37 cellular contexts compared by ENCODE assay signal in the genomic region with DNA sequence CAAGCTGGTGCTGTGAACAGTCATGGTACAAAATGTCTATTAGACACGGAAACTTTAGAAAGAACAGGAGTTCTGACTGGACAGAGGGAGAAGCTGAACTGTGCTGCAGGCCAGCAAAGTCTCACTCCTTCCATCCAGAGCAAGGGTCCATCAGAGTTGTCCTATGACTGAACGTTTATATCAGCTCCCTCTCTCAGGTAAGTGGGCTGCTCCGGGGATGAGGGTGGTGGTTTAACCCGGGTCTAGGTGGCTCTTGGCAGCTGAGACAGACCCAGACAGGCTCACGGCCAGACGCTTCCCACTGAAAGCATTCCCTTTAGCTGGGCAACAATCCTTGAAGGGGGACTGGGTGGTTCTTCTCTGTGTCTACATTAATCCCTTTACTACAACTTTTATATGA.
"Had no signal": no experiment of that assay in that cellular context is flagged by ENCODE, and none has a peak within 500 bp of the region (broad histone marks: within the 10 kb centered on the region; RNA-seq: fewer than 3 reads in every experiment).

No MANE protein-coding gene starts in this region.

- H3K9me3 ChIP-seq: ascending aorta had no signal

- H3K4me1 Mint-ChIP-seq: activated CD4-positive, alpha-beta memory T cell treated with anti-CD3 and anti-CD28 coated beads, Interleukin-2, amount 10 ng/mL, durations not matched to agents 7 days and 5 days; activated CD4-positive, alpha-beta T cell treated with anti-CD3 and anti-CD28 coated beads for 36 hours; activated CD4-positive, alpha-beta T cell treated with anti-CD3 and anti-CD28 coated beads, Interleukin-2, amount 10 ng/mL, durations not matched to agents 7 days and 5 days; activated CD8-positive, alpha-beta memory T cell treated with anti-CD3 and anti-CD28 coated beads, Interleukin-2, amount 10 ng/mL, durations not matched to agents 7 days and 5 days; activated naive CD4-positive, alpha-beta T cell treated with anti-CD3 and anti-CD28 coated beads, Interleukin-2, amount 10 ng/mL, durations not matched to agents 7 days and 5 days; activated naive CD4-positive, alpha-beta T cell treated with anti-CD3 and anti-CD28 coated beads, Interleukin-2, amount 50 U/mL, for 24 hours; activated naive CD8-positive, alpha-beta T cell treated with anti-CD3 and anti-CD28 coated beads, Interleukin-2, amount 10 ng/mL, durations not matched to agents 7 days and 5 days; activated naive CD8-positive, alpha-beta T cell treated with anti-CD3 and anti-CD28 coated beads, Interleukin-2, amount 50 U/mL, for 24 hours; brain; central memory CD8-positive, alpha-beta T cell had no signal

- H3K4me1 ChIP-seq: ascending aorta had no signal

- H3K27me3 Mint-ChIP-seq: activated CD4-positive, alpha-beta memory T cell treated with anti-CD3 and anti-CD28 coated beads, Interleukin-2, amount 10 ng/mL, durations not matched to agents 7 days and 5 days; activated CD4-positive, alpha-beta T cell treated with anti-CD3 and anti-CD28 coated beads, Interleukin-2, amount 10 ng/mL, durations not matched to agents 7 days and 5 days; activated CD8-positive, alpha-beta memory T cell treated with anti-CD3 and anti-CD28 coated beads, Interleukin-2, amount 10 ng/mL, durations not matched to agents 7 days and 5 days; activated naive CD4-positive, alpha-beta T cell treated with anti-CD3 and anti-CD28 coated beads, Interleukin-2, amount 10 ng/mL, durations not matched to agents 7 days and 5 days; activated naive CD8-positive, alpha-beta T cell treated with anti-CD3 and anti-CD28 coated beads, Interleukin-2, amount 10 ng/mL, durations not matched to agents 7 days and 5 days; activated naive CD8-positive, alpha-beta T cell treated with anti-CD3 and anti-CD28 coated beads, Interleukin-2, amount 50 U/mL, for 24 hours; activated T-cell treated with anti-CD3 and anti-CD28 coated beads, Interleukin-2, amount 50 U/mL, for 24 hours; brain; central memory CD8-positive, alpha-beta T cell had no signal

- H3K4me3 Mint-ChIP-seq: activated CD4-positive, alpha-beta memory T cell treated with anti-CD3 and anti-CD28 coated beads, Interleukin-2, amount 10 ng/mL, durations not matched to agents 7 days and 5 days; activated CD4-positive, alpha-beta T cell treated with anti-CD3 and anti-CD28 coated beads for 36 hours; activated CD4-positive, alpha-beta T cell treated with anti-CD3 and anti-CD28 coated beads, Interleukin-2, amount 10 ng/mL, durations not matched to agents 7 days and 5 days; activated CD8-positive, alpha-beta memory T cell treated with anti-CD3 and anti-CD28 coated beads, Interleukin-2, amount 10 ng/mL, durations not matched to agents 7 days and 5 days; activated CD8-positive, alpha-beta T cell treated with anti-CD3 and anti-CD28 coated beads, Interleukin-2, amount 10 ng/mL, durations not matched to agents 7 days and 5 days; activated naive CD4-positive, alpha-beta T cell treated with anti-CD3 and anti-CD28 coated beads, Interleukin-2, amount 10 ng/mL, durations not matched to agents 7 days and 5 days; activated naive CD4-positive, alpha-beta T cell treated with anti-CD3 and anti-CD28 coated beads, Interleukin-2, amount 50 U/mL, for 24 hours; activated naive CD8-positive, alpha-beta T cell; activated naive CD8-positive, alpha-beta T cell treated with anti-CD3 and anti-CD28 coated beads, Interleukin-2, amount 10 ng/mL, durations not matched to agents 7 days and 5 days; activated naive CD8-positive, alpha-beta T cell treated with anti-CD3 and anti-CD28 coated beads, Interleukin-2, amount 50 U/mL, for 24 hours; activated T-cell treated with anti-CD3 and anti-CD28 coated beads, Interleukin-2, amount 50 U/mL, for 24 hours; brain; central memory CD8-positive, alpha-beta T cell; T-helper 1 cell treated with Interleukin-12 subunit alpha and Interleukin-12 subunit beta and Interleukin-4 antibody, amounts not matched to agents 30 μg/mL and 1 μg/mL, for 36 hours; T-helper 2 cell treated with Interferon-gamma antibody and Interleukin-4, amounts not matched to agents 5 μg/mL and 100 μg/mL, for 36 hours had no signal

- H3K4me3 ChIP-seq: ascending aorta, cardiac muscle cell had no signal

- H3K27ac Mint-ChIP-seq: activated CD4-positive, alpha-beta memory T cell treated with anti-CD3 and anti-CD28 coated beads, Interleukin-2, amount 10 ng/mL, durations not matched to agents 7 days and 5 days; activated CD4-positive, alpha-beta T cell treated with anti-CD3 and anti-CD28 coated beads for 36 hours; activated CD4-positive, alpha-beta T cell treated with anti-CD3 and anti-CD28 coated beads, Interleukin-2, amount 10 ng/mL, durations not matched to agents 7 days and 5 days; activated CD8-positive, alpha-beta memory T cell treated with anti-CD3 and anti-CD28 coated beads, Interleukin-2, amount 10 ng/mL, durations not matched to agents 7 days and 5 days; activated CD8-positive, alpha-beta T cell treated with anti-CD3 and anti-CD28 coated beads, Interleukin-2, amount 10 ng/mL, durations not matched to agents 7 days and 5 days; activated naive CD4-positive, alpha-beta T cell treated with anti-CD3 and anti-CD28 coated beads, Interleukin-2, amount 10 ng/mL, durations not matched to agents 7 days and 5 days; activated naive CD4-positive, alpha-beta T cell treated with anti-CD3 and anti-CD28 coated beads, Interleukin-2, amount 50 U/mL, for 24 hours; activated naive CD8-positive, alpha-beta T cell; activated naive CD8-positive, alpha-beta T cell treated with anti-CD3 and anti-CD28 coated beads, Interleukin-2, amount 10 ng/mL, durations not matched to agents 7 days and 5 days; activated naive CD8-positive, alpha-beta T cell treated with anti-CD3 and anti-CD28 coated beads, Interleukin-2, amount 50 U/mL, for 24 hours; activated T-cell treated with anti-CD3 and anti-CD28 coated beads, Interleukin-2, amount 50 U/mL, for 24 hours; activated T-helper 2 cell treated with anti-CD3 and anti-CD28 coated beads, Interferon-gamma antibody, Interleukin-2, Interleukin-4, amounts not matched to agents 10 μg/mL and 5 μg/mL and 100 μg/mL, durations not matched to agents 14 hours and 24 hours and 36 hours; brain; T-helper 1 cell treated with Interleukin-12 subunit alpha and Interleukin-12 subunit beta and Interleukin-4 antibody, amounts not matched to agents 30 μg/mL and 1 μg/mL, for 36 hours; T-helper 2 cell treated with Interferon-gamma antibody and Interleukin-4, amounts not matched to agents 5 μg/mL and 100 μg/mL, for 36 hours had no signal

- H3K27me3 ChIP-seq: ascending aorta, cardiac muscle cell had no signal

- H3K36me3 Mint-ChIP-seq: activated CD8-positive, alpha-beta memory T cell treated with anti-CD3 and anti-CD28 coated beads, Interleukin-2, amount 10 ng/mL, durations not matched to agents 7 days and 5 days; activated naive CD4-positive, alpha-beta T cell treated with anti-CD3 and anti-CD28 coated beads, Interleukin-2, amount 10 ng/mL, durations not matched to agents 7 days and 5 days; activated naive CD4-positive, alpha-beta T cell treated with anti-CD3 and anti-CD28 coated beads, Interleukin-2, amount 50 U/mL, for 24 hours; activated naive CD8-positive, alpha-beta T cell; activated naive CD8-positive, alpha-beta T cell treated with anti-CD3 and anti-CD28 coated beads, Interleukin-2, amount 10 ng/mL, durations not matched to agents 7 days and 5 days; brain had no signal

- DNase-seq: activated CD4-positive, alpha-beta memory T cell treated with anti-CD3 and anti-CD28 coated beads, Interleukin-2, amount 10 ng/mL, durations not matched to agents 7 days and 5 days; activated CD4-positive, alpha-beta T cell treated with anti-CD3 and anti-CD28 coated beads for 1 hour; activated CD4-positive, alpha-beta T cell treated with anti-CD3 and anti-CD28 coated beads for 36 hours; activated CD4-positive, alpha-beta T cell treated with anti-CD3 and anti-CD28 coated beads for 48 hours; activated CD4-positive, alpha-beta T cell treated with anti-CD3 and anti-CD28 coated beads, Interleukin-2, amount 10 ng/mL, durations not matched to agents 7 days and 5 days; activated CD4-positive, alpha-beta T cell treated with anti-CD3 and anti-CD28 coated beads, Interleukin-2, amount 50 U/mL, for 48 hours; activated CD4-positive, CD25-positive, alpha-beta regulatory T cell; activated CD8-positive, alpha-beta memory T cell treated with anti-CD3 and anti-CD28 coated beads for 24 hours; activated CD8-positive, alpha-beta memory T cell treated with anti-CD3 and anti-CD28 coated beads, Interleukin-2, amount 10 ng/mL, durations not matched to agents 7 days and 5 days; activated CD8-positive, alpha-beta memory T cell treated with anti-CD3 and anti-CD28 coated beads, Interleukin-2, amount 50 U/mL, for 48 hours; activated CD8-positive, alpha-beta T cell treated with anti-CD3 and anti-CD28 coated beads, Interleukin-2, amount 10 ng/mL, durations not matched to agents 7 days and 5 days; activated effector memory CD4-positive, alpha-beta T cell treated with Interleukin-2 at 50 U/mL for 16 hours; activated gamma-delta T cell; activated naive CD4-positive, alpha-beta T cell treated with anti-CD3 and anti-CD28 coated beads, Interleukin-2, amount 10 ng/mL, durations not matched to agents 7 days and 5 days; activated naive CD4-positive, alpha-beta T cell treated with Interleukin-2 at 50 U/mL for 16 hours; activated naive CD8-positive, alpha-beta T cell treated with anti-CD3 and anti-CD28 coated beads, Interleukin-2, amount 10 ng/mL, durations not matched to agents 7 days and 5 days; activated naive CD8-positive, alpha-beta T cell treated with anti-CD3 and anti-CD28 coated beads, Interleukin-2, amount 50 U/mL, for 24 hours; activated T-cell treated with anti-CD3 and anti-CD28 coated beads, Interleukin-2, amount 50 U/mL, for 24 hours; activated T-cell treated with anti-CD3 and anti-CD28 coated beads, Interleukin-2, amount 50 U/mL, for 48 hours; amygdala; anterior cingulate cortex; caudate nucleus; cerebellar nuclear complex; T-helper 1 cell; T-helper 2 cell; T-helper 9 cell had no signal

- H3K36me3 ChIP-seq: ascending aorta, cardiac muscle cell had no signal

- H3K9me3 Mint-ChIP-seq: activated CD4-positive, alpha-beta memory T cell treated with anti-CD3 and anti-CD28 coated beads, Interleukin-2, amount 10 ng/mL, durations not matched to agents 7 days and 5 days; activated CD4-positive, alpha-beta T cell treated with anti-CD3 and anti-CD28 coated beads, Interleukin-2, amount 10 ng/mL, durations not matched to agents 7 days and 5 days; activated naive CD4-positive, alpha-beta T cell treated with anti-CD3 and anti-CD28 coated beads, Interleukin-2, amount 10 ng/mL, durations not matched to agents 7 days and 5 days; activated naive CD4-positive, alpha-beta T cell treated with anti-CD3 and anti-CD28 coated beads, Interleukin-2, amount 50 U/mL, for 24 hours; activated naive CD8-positive, alpha-beta T cell treated with anti-CD3 and anti-CD28 coated beads, Interleukin-2, amount 10 ng/mL, durations not matched to agents 7 days and 5 days; activated naive CD8-positive, alpha-beta T cell treated with anti-CD3 and anti-CD28 coated beads, Interleukin-2, amount 50 U/mL, for 24 hours; activated T-helper 2 cell treated with anti-CD3 and anti-CD28 coated beads, Interferon-gamma antibody, Interleukin-2, Interleukin-4, amounts not matched to agents 10 μg/mL and 5 μg/mL and 100 μg/mL, durations not matched to agents 14 hours and 24 hours and 36 hours; brain; central memory CD8-positive, alpha-beta T cell; T-helper 1 cell treated with Interleukin-12 subunit alpha and Interleukin-12 subunit beta and Interleukin-4 antibody, amounts not matched to agents 30 μg/mL and 1 μg/mL, for 36 hours; T-helper 2 cell treated with Interferon-gamma antibody and Interleukin-4, amounts not matched to agents 5 μg/mL and 100 μg/mL, for 36 hours had no signal

- H3K27ac ChIP-seq: ascending aorta, cardiac muscle cell, VCaP had no signal

- ATAC-seq: activated CD4-positive, alpha-beta T cell treated with anti-CD3 and anti-CD28 coated beads for 36 hours; activated CD4-positive, CD25-positive, alpha-beta regulatory T cell treated with anti-CD3 and anti-CD28 coated beads, Interleukin-2, amount 50 U/mL, for 24 hours; activated CD8-positive, alpha-beta memory T cell treated with anti-CD3 and anti-CD28 coated beads, Interleukin-2, amount 10 ng/mL, durations not matched to agents 7 days and 5 days; activated CD8-positive, alpha-beta T cell treated with anti-CD3 and anti-CD28 coated beads, Interleukin-2, amount 10 ng/mL, durations not matched to agents 7 days and 5 days; activated naive CD8-positive, alpha-beta T cell treated with anti-CD3 and anti-CD28 coated beads, Interleukin-2, amount 50 U/mL, for 24 hours had no signal
